ENCODE assay signal across 24 cellular contexts in the genomic region with DNA sequence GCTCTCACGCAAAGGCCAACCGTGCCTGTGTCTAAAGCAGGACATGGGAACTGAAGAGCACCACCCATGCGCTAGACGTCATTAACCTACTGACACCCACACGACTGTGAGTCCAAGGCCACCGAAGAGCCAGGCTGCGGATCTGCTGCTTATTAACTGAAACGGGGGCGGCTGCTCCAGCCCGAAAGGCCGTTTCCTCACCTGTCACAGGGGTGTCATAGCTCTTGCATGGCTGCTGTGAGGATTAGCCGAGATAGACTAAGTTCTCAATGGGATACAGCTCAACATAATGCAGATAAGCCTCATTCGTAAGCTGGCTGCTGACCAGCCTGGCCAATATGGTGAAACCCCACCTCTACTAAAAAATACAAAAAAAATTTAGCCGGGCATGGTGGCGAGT. TPM values are rescaled to one million over a fixed set of nuclear protein-coding genes. Genes with fewer than 3 reads are reported as not detected.
"Had no signal": no experiment of that assay in that cellular context is flagged by ENCODE, and none has a peak within 500 bp of the region (broad histone marks: within the 10 kb centered on the region; RNA-seq: fewer than 3 reads in every experiment).

No MANE protein-coding gene starts in this region.

- H3K9me3 ChIP-seq: esophagus muscularis mucosa, gastroesophageal sphincter, neutrophil, psoas muscle, sigmoid colon, testis, tibial nerve had no signal

- H3K27ac Mint-ChIP-seq: naive thymus-derived CD4-positive, alpha-beta T cell; stimulated activated naive B cell treated with anti-CD40 and anti-IgM and Interleukin-4, amounts not matched to agents 10 μg/mL and 1 μg/mL and 100 μg/mL, for 72 hours; stimulated activated naive CD8-positive, alpha-beta T cell treated with anti-CD3 and anti-CD28 coated beads, Interleukin-15, amount 100 ng/mL, for 72 hours had no signal

- H3K27me3 ChIP-seq: esophagus muscularis mucosa, neutrophil, sigmoid colon, testis, tibial nerve had no signal

- DNase-seq: effector memory CD4-positive, alpha-beta T cell; foreskin fibroblast; hippocampal formation; left ventricle myocardium superior; mesenchymal stem cell; naive thymus-derived CD4-positive, alpha-beta T cell; nephron progenitor cell; psoas muscle; sigmoid colon; stimulated activated CD4-positive, alpha-beta T cell treated with anti-CD3 and anti-CD28 coated beads, Interleukin-2, amount 100 ng/mL, for 24 hours; stimulated activated CD4-positive, alpha-beta T cell treated with anti-CD3 and anti-CD28 coated beads, Interleukin-4, amount 100 ng/mL, for 4 hours; stimulated activated naive B cell treated with anti-CD40 and anti-IgM and Interleukin-4, amounts not matched to agents 10 μg/mL and 1 μg/mL and 100 μg/mL, for 72 hours; stimulated activated naive CD8-positive, alpha-beta T cell treated with anti-CD3 and anti-CD28 coated beads, Interleukin-15, amount 100 ng/mL, for 72 hours; testis had no signal

- H3K4me1 ChIP-seq: esophagus muscularis mucosa, gastroesophageal sphincter, psoas muscle, sigmoid colon, testis, tibial nerve had no signal

- H3K4me3 Mint-ChIP-seq: central memory CD8-positive, alpha-beta T cell; naive thymus-derived CD4-positive, alpha-beta T cell; nephron progenitor cell; stimulated activated naive B cell treated with anti-CD40 and anti-IgM and Interleukin-4, amounts not matched to agents 10 μg/mL and 1 μg/mL and 100 μg/mL, for 72 hours; stimulated activated naive CD8-positive, alpha-beta T cell treated with anti-CD3 and anti-CD28 coated beads, Interleukin-15, amount 100 ng/mL, for 72 hours had no signal

- H3K36me3 Mint-ChIP-seq: naive thymus-derived CD4-positive, alpha-beta T cell; stimulated activated naive B cell treated with anti-CD40 and anti-IgM and Interleukin-4, amounts not matched to agents 10 μg/mL and 1 μg/mL and 100 μg/mL, for 72 hours had no signal

- H3K27me3 Mint-ChIP-seq: stimulated activated naive CD8-positive, alpha-beta T cell treated with anti-CD3 and anti-CD28 coated beads, Interleukin-15, amount 100 ng/mL, for 72 hours had no signal

- H3K36me3 ChIP-seq: esophagus muscularis mucosa, gastroesophageal sphincter, neutrophil, sigmoid colon, tibial nerve had no signal

- H3K9me3 Mint-ChIP-seq: central memory CD8-positive, alpha-beta T cell; naive thymus-derived CD4-positive, alpha-beta T cell; nephron progenitor cell; stimulated activated naive B cell treated with anti-CD40 and anti-IgM and Interleukin-4, amounts not matched to agents 10 μg/mL and 1 μg/mL and 100 μg/mL, for 72 hours; stimulated activated naive CD8-positive, alpha-beta T cell treated with anti-CD3 and anti-CD28 coated beads, Interleukin-15, amount 100 ng/mL, for 72 hours had no signal

- H3K4me3 ChIP-seq: esophagus muscularis mucosa, gastroesophageal sphincter, lung, psoas muscle, sigmoid colon, skin epidermis, testis, tibial nerve had no signal

- ATAC-seq: gastroesophageal sphincter; left ventricle myocardium superior; naive thymus-derived CD4-positive, alpha-beta T cell; psoas muscle; stimulated activated naive B cell treated with anti-CD40 and anti-IgM and Interleukin-4, amounts not matched to agents 10 μg/mL and 1 μg/mL and 100 μg/mL, for 72 hours; stimulated activated naive CD8-positive, alpha-beta T cell treated with anti-CD3 and anti-CD28 coated beads, Interleukin-15, amount 100 ng/mL, for 72 hours had no signal

- H3K4me1 Mint-ChIP-seq: central memory CD8-positive, alpha-beta T cell; naive thymus-derived CD4-positive, alpha-beta T cell; stimulated activated naive B cell treated with anti-CD40 and anti-IgM and Interleukin-4, amounts not matched to agents 10 μg/mL and 1 μg/mL and 100 μg/mL, for 72 hours; stimulated activated naive CD8-positive, alpha-beta T cell treated with anti-CD3 and anti-CD28 coated beads, Interleukin-15, amount 100 ng/mL, for 72 hours had no signal

- H3K27ac ChIP-seq: epithelial cell of prostate, esophagus muscularis mucosa, gastroesophageal sphincter, neutrophil, psoas muscle, sigmoid colon, skin epidermis, testis, tibial nerve had no signal

RNA-seq across cellular contexts. Expression of a gene that starts 26.7 kb away (rescaled TPM):
- total RNA-seq: esophagus muscularis mucosa; left ventricle myocardium superior; naive thymus-derived CD4-positive, alpha-beta T cell; osteoblast; psoas muscle; sigmoid colon; subcutaneous adipose tissue; tibial nerve had no signal
- polyA plus RNA-seq: naive thymus-derived CD4-positive, alpha-beta T cell; psoas muscle had no signal
